In the genomic region with DNA sequence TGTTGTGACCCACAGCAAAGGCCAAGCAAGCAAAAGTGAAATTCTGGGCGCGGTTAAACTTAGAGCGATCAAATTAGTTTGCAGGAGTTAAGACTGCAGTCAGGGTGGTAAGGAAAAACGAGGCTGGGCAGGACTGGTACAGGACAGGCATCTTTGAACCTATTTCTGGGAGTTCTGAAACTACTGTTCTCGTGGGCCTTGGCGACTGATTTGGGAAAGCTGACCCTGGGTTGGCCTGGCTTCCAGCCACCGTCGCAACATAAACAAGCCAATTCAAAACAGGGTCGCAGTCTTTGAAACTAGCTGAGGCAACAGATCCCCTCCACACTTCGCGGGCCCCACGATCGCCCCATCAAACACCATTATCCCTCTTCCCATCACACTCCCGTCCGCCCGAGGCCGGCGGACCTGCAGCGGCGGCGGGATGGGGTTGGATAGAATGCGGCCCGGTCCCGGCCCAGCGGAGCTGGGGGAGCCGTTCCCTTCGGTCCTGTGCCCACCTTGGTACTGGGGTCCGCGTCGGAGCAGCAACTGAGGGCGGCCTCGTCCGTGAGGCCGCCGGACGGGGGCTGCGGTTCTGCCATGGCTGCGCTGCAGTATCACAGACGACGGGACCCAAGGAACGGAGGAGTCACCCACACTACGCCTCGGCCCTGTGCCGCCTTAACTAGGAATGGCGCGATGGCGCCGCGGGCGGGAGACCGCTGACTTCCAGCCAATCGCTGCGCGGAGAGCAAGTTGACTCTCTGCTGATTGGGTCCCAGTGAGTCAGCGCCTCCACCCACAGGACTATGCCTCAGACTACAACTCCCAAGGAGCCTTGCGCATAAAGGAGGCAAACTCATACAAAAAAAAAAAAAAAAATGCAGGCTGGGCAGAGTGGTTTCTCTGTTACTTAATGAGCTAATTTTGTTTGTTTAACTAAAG, we compare ENCODE assay signal across 8 cellular contexts. TPM values are rescaled to one million over a fixed set of nuclear protein-coding genes. Genes with fewer than 3 reads are reported as not detected.
DNase-seq lines count a peak whose midpoint lies in the region; ATAC-seq and TF ChIP-seq lines count a peak whose summit lies in the region.

A gene (minus strand): TSS at position 675 of the 927 bp plus-strand sequence. CDS start 91 bp downstream, at position 584.

- no peak within 1 kb of the TSS for H4K8ac ChIP-seq in H9 (replicated peaks; ENCODE audit: insufficient read length, low read depth, low read length)

- no peaks in the 10 kb centered on the region for H3K27me3 ChIP-seq in H9 (ENCODE audit: insufficient read depth, low read length)
- peaks cover 8% of the 10 kb centered on the region for H3K27me3 ChIP-seq in MG63

- DNase-seq in ELR (ENCODE audit: low read depth) (peak; percentile 99), H9 (peak; percentile 97), MG63 (peak; percentile 100), SHP77 treated with DMSO at 0.1 percent for 48 hours (lab: John Stamatoyannopoulos, UW) (peak; percentile 89), fibroblast of pulmonary artery (ENCODE audit: low read depth) (peak; percentile 99)
- DNase-seq in activated effector memory CD4-positive, alpha-beta T cell treated with anti-CD3 and anti-CD28 coated beads, Interleukin-2, amount 50 U/mL, for 16 hours, result peak; percentile 99
- peak; percentile 96 for DNase-seq in natural killer cell treated with Interleukin-12 subunit alpha and Interleukin-12 subunit beta and Interleukin-15 and Interleukin-18, amount 100 ng/mL, for 72 hours (ENCODE audit: low spot score)
- DNase-seq in stimulated activated naive CD8-positive, alpha-beta T cell treated with anti-CD3 and anti-CD28 coated beads, Interleukin-15, Interleukin-2, amounts not matched to agents 100 U/mL and 50 U/mL, for 24 hours, result peak; percentile 94

- H2BK5ac ChIP-seq in H9 (ENCODE audit: insufficient read length, low read length), result peak within 1 kb of the TSS; percentile 10

- peak within 1 kb of the TSS; percentile 41 to 75 (median 74) for H3K27ac Mint-ChIP-seq in H9
- peak within 1 kb of the TSS; percentile 82 to 91 for H3K27ac Mint-ChIP-seq in natural killer cell treated with Interleukin-12 subunit alpha and Interleukin-12 subunit beta and Interleukin-15 and Interleukin-18, amount 100 ng/mL, for 72 hours

- H3K56ac ChIP-seq in H9 (ENCODE audit: insufficient read length, low read depth, low read length), result no peak within 1 kb of the TSS

- no peak within 1 kb of the TSS for H3K4ac ChIP-seq in H9 (ENCODE audit: low read depth, low read length)

- peaks cover 4% of the 10 kb centered on the region for H3K27me3 Mint-ChIP-seq in H9 (ENCODE audit: low read depth)
- H3K27me3 Mint-ChIP-seq in natural killer cell treated with Interleukin-12 subunit alpha and Interleukin-12 subunit beta and Interleukin-15 and Interleukin-18, amount 100 ng/mL, for 72 hours, result peaks cover 6 to 10% of the 10 kb centered on the region in 2 donors

- peak within 1 kb of the TSS; percentile 78 for H3K4me3 ChIP-seq in MG63
- peak within 1 kb of the TSS; percentile 72 for H3K4me3 ChIP-seq in fibroblast of pulmonary artery (replicated peaks; ENCODE audit: low read depth, low read length)

- peak within 1 kb of the TSS; percentile 69 for H3K4me2 ChIP-seq in H9 (ENCODE audit: insufficient read depth, insufficient read length, low read length)

- H3K9me3 Mint-ChIP-seq in H9, result peaks cover 13 to 24% of the 10 kb centered on the region in 2 experiments
- peaks cover 9% of the 10 kb centered on the region for H3K9me3 Mint-ChIP-seq in natural killer cell treated with Interleukin-12 subunit alpha and Interleukin-12 subunit beta and Interleukin-15 and Interleukin-18, amount 100 ng/mL, for 72 hours

- peak within 1 kb of the TSS; percentile 6 for H4K5ac ChIP-seq in H9 (ENCODE audit: insufficient read length, low read depth, low read length)

- H3K9me3 ChIP-seq in H9 (ENCODE audit: control insufficient read depth, low read depth, low read length) (no peaks in the 10 kb centered on the region), MG63 (peaks cover 18% of the 10 kb centered on the region)

- TF ChIP-seq CTCF in H9 (conservative IDR thresholded peaks at IDR 0.05), result no peak
- TF ChIP-seq CTCF in fibroblast of pulmonary artery (IDR thresholded peaks at IDR 0.05; ENCODE audit: low read length, missing control alignments), result no peak

- H3K14ac ChIP-seq in H9 (ENCODE audit: insufficient read depth, low read length), result peak within 1 kb of the TSS; percentile 77

- H3K4me1 Mint-ChIP-seq in H9, result peaks cover 13 to 14% of the 10 kb centered on the region in 2 experiments; a peak in 3 of 4 replicates
- H3K4me1 Mint-ChIP-seq in natural killer cell treated with Interleukin-12 subunit alpha and Interleukin-12 subunit beta and Interleukin-15 and Interleukin-18, amount 100 ng/mL, for 72 hours (ENCODE audit: low read depth in 2 of 2), result peaks cover 28 to 43% of the 10 kb centered on the region in 2 donors

- no peak within 1 kb of the TSS for H2BK15ac ChIP-seq in H9 (ENCODE audit: low read depth, low read length)

- H2AFZ ChIP-seq in H9 (ENCODE audit: low read length), result no peak within 1 kb of the TSS

- H2AK5ac ChIP-seq in H9 (ENCODE audit: insufficient read length, low read length), result no peak within 1 kb of the TSS

- peaks cover 5% of the 10 kb centered on the region for H3K79me1 ChIP-seq in H9 (ENCODE audit: insufficient read depth, low read depth, low read length, poor library complexity, severe bottlenecking)

- H3K4me1 ChIP-seq in H9 (ENCODE audit: insufficient read depth, low read length), result no peaks in the 10 kb centered on the region

- WGBS in H9 (ENCODE audit: extremely low coverage, insufficient read length, low lambda C conversion rate), result no CpG with 5 or more reads among the region's 56 CpGs

- H2BK20ac ChIP-seq in H9 (ENCODE audit: low read depth, low read length, poor library complexity, severe bottlenecking), result no peak within 1 kb of the TSS

- no peaks in the 10 kb centered on the region for H4K20me1 ChIP-seq in H9 (ENCODE audit: control insufficient read depth, insufficient read depth, insufficient read length)

- peak within 1 kb of the TSS; percentile 49 for H4K91ac ChIP-seq in H9 (ENCODE audit: insufficient read length, low read depth, low read length)

- H3K4me3 Mint-ChIP-seq in H9, result peak within 1 kb of the TSS; percentile 73 to 94
- peak within 1 kb of the TSS; percentile 94 for H3K4me3 Mint-ChIP-seq in natural killer cell treated with Interleukin-12 subunit alpha and Interleukin-12 subunit beta and Interleukin-15 and Interleukin-18, amount 100 ng/mL, for 72 hours

- peak within 1 kb of the TSS; percentile 79 for H3K18ac ChIP-seq in H9 (ENCODE audit: insufficient read length, low read depth, low read length)

- H3K36me3 Mint-ChIP-seq in H9 (ENCODE audit: insufficient read depth in 1 of 3, low read depth in 3 of 3), result peaks cover 34 to 39% (median 36%) of the 10 kb centered on the region in 3 experiments
- peaks cover 23% of the 10 kb centered on the region for H3K36me3 Mint-ChIP-seq in natural killer cell treated with Interleukin-12 subunit alpha and Interleukin-12 subunit beta and Interleukin-15 and Interleukin-18, amount 100 ng/mL, for 72 hours

- peaks cover 6% of the 10 kb centered on the region for H3K23me2 ChIP-seq in H9 (ENCODE audit: insufficient read length, low read depth, low read length, poor library complexity, severe bottlenecking)

- peak; percentile 100 for ATAC-seq in natural killer cell treated with Interleukin-12 subunit alpha and Interleukin-12 subunit beta and Interleukin-15 and Interleukin-18, amount 100 ng/mL, for 72 hours
- peak; percentile 100 for ATAC-seq in stimulated activated naive CD8-positive, alpha-beta T cell treated with anti-CD3 and anti-CD28 coated beads, Interleukin-15, Interleukin-2, amounts not matched to agents 100 U/mL and 50 U/mL, for 24 hours

- no peak within 1 kb of the TSS for H2BK12ac ChIP-seq in H9 (ENCODE audit: insufficient read length, low read depth, low read length)

- no peak within 1 kb of the TSS for H3K23ac ChIP-seq in H9 (ENCODE audit: insufficient read length, low read depth, low read length)

- peaks cover 19% of the 10 kb centered on the region; the same call in 1 of the 2 replicates for H3K79me2 ChIP-seq in H9 (ENCODE audit: insufficient read depth, low read length)

- no peak within 1 kb of the TSS for H3T11ph ChIP-seq in H9 (ENCODE audit: low read length)

- H3K27ac ChIP-seq in H9 (ENCODE audit: insufficient read length, low read depth, low read length), result no peak within 1 kb of the TSS

- H3K36me3 ChIP-seq in MG63, result peaks cover 37% of the 10 kb centered on the region

- H3K9ac ChIP-seq in H9 (ENCODE audit: extremely low read depth, insufficient read length, low read length), result peak within 1 kb of the TSS; percentile 94

- H2BK120ac ChIP-seq in H9 (ENCODE audit: low read depth, low read length, poor library complexity, severe bottlenecking), result no peak within 1 kb of the TSS

RNA-seq across cellular contexts. Expression of the gene that starts here (rescaled TPM):
- total RNA-seq in H9 (2021), result 188 and 196 TPM in 2 replicates
- total RNA-seq in MG63 (2014; rRNA removed; shearing (Covaris generic); ENCODE audit: low replicate concordance), result 1,483 and 2,250 TPM in 2 replicates
- 100 to 1,000 TPM in 1 of 2 donors, 10 to 100 TPM in 1; 83.4 to 127 TPM for total RNA-seq in natural killer cell treated with Interleukin-12 subunit alpha and Interleukin-12 subunit beta and Interleukin-15 and Interleukin-18, amount 100 ng/mL, for 72 hours
